Comparison of ENCODE assay signal across 8 cellular contexts in the genomic region with DNA sequence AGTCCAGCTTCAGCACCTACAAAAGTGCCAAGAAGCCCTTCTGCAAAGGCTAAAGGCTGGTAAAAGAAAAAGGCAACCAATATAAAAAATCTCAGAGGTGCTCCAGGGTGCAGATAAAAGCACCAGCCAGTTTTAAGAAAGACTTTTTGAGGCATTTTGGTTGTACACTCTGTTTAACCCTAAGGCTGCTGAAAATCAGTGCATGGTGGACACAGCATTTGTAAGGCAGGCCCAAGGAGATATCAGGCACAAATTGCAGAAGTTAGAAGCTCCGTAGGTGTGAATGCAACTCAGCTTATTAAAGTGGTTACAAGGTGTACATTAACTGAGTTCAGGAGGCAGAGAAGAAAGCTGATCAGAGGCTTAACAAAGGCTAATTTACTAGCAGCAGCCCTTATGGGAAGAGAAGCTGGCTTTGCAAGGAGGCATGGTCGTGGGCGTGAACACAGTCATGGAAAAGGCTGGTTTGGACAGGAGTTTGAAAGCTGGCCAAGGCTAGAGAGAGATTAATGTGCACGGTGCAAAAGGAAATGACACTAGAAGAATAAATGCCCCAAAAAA. TPM values are rescaled to one million over a fixed set of nuclear protein-coding genes. Genes with fewer than 3 reads are reported as not detected.
DNase-seq lines count a peak whose midpoint lies in the region; ATAC-seq and TF ChIP-seq lines count a peak whose summit lies in the region.

No MANE protein-coding gene starts in this region.

- no peaks in the 10 kb centered on the region for H3K27me3 Mint-ChIP-seq in progenitor cell of endocrine pancreas

- DNase-seq in NCI-H774 (lab: John Stamatoyannopoulos, UW) (peak; percentile 63), epithelial cell of proximal tubule (ENCODE audit: low read depth) (no peak), progenitor cell of endocrine pancreas (ENCODE audit: low spot score, unreplicated experiment) (no peak), NCI-H1694 (lab: John Stamatoyannopoulos, UW) (no peak), NCI-H748 treated with DMSO at 0.1 percent for 48 hours (lab: John Stamatoyannopoulos, UW) (no peak), superior temporal gyrus (ENCODE audit: extremely low spot score) (no peak), Kasumi-1 (lab: John Stamatoyannopoulos, UW) (no peak)

- H3K27ac Mint-ChIP-seq in progenitor cell of endocrine pancreas, result peak overlapping the region; percentile 99

- ATAC-seq in GM21619 (IDR thresholded peaks at IDR 0.05; ENCODE audit: unreplicated experiment), result peak; percentile 36

- no peaks in the 10 kb centered on the region for H3K9me3 Mint-ChIP-seq in progenitor cell of endocrine pancreas (ENCODE audit: low read depth)

- peaks cover 19% of the 10 kb centered on the region for H3K36me3 Mint-ChIP-seq in progenitor cell of endocrine pancreas (ENCODE audit: insufficient read depth)

- H3K4me3 Mint-ChIP-seq in progenitor cell of endocrine pancreas (ENCODE audit: low read depth), result peak overlapping the region; percentile 87

- TF ChIP-seq CTCF in epithelial cell of proximal tubule (conservative IDR thresholded peaks at IDR 0.05; ENCODE audit: low read depth, low read length) (no peak), progenitor cell of endocrine pancreas (IDR thresholded peaks at IDR 0.05; ENCODE audit: unreplicated experiment) (no peak)

- peak overlapping the region; percentile 47 for H3K4me3 ChIP-seq in epithelial cell of proximal tubule (ENCODE audit: low read depth, low read length)

- H3K4me1 Mint-ChIP-seq in progenitor cell of endocrine pancreas (ENCODE audit: low read depth), result peaks cover 54% of the 10 kb centered on the region

RNA-seq across cellular contexts. Expression of a gene that starts 21.1 kb away (rescaled TPM):
- total RNA-seq in epithelial cell of proximal tubule (0.22 TPM in 1 of 2 replicates, not detected in the other), progenitor cell of endocrine pancreas (0.29 and 0.62 TPM in 2 replicates)
